1 cellular context compared by ENCODE assay signal in genomic region chr11:19506803-19507466, GRCh38.
TF ChIP-seq lines count a peak whose summit lies in the region.

No MANE protein-coding gene starts in this region.

TF ChIP-seq in K562, 482 proteins besides CTCF, POLR2A, EP300 and RAD21:
- no peak for TF ChIP-seq ZBTB40 (IDR thresholded peaks at IDR 0.05)
- TF ChIP-seq ZBTB40 (CRISPR knock-in tag; IDR thresholded peaks at IDR 0.05) = peak; percentile 20; the same call in 1 of the 2 replicates
- peak; percentile 45 for TF ChIP-seq RFX1 (IDR thresholded peaks at IDR 0.05)
- TF ChIP-seq ETV5 (CRISPR knock-in tag; IDR thresholded peaks at IDR 0.05; ENCODE audit: low read depth) = no peak
- TF ChIP-seq EZH2 (IDR thresholded peaks at IDR 0.05; ENCODE audit: borderline replicate concordance, low read depth, low read length) = no peak
